Comparison of ENCODE assay signal across 10 cellular contexts in genomic region chr1:205365086-205365485, GRCh38. TPM values are rescaled to one million over a fixed set of nuclear protein-coding genes. Genes with fewer than 3 reads are reported as not detected.
"Had no signal": no experiment of that assay in that cellular context is flagged by ENCODE, and none has a peak within 500 bp of the region (broad histone marks: within the 10 kb centered on the region; RNA-seq: fewer than 3 reads in every experiment).

No MANE protein-coding gene starts in this region.

RNA-seq across cellular contexts. Expression of gene KLHDC8A, which starts 8.4 kb away (rescaled TPM):
- total RNA-seq: dermis microvascular lymphatic vessel endothelial cell, gastrocnemius medialis, left ventricle myocardium superior, lung microvascular endothelial cell had no signal
- polyA plus RNA-seq: keratinocyte had no signal

RNA-seq across cellular contexts. Expression of gene LEMD1, which starts 56.8 kb away (rescaled TPM):
- total RNA-seq: gastrocnemius medialis, glomerular endothelial cell, heart right ventricle, left cardiac atrium, left ventricle myocardium superior, lower leg skin, lower lobe of right lung, lung microvascular endothelial cell had no signal
- polyA plus RNA-seq: heart right ventricle had no signal
